ENCODE assay signal across 11 cellular contexts in the genomic region with DNA sequence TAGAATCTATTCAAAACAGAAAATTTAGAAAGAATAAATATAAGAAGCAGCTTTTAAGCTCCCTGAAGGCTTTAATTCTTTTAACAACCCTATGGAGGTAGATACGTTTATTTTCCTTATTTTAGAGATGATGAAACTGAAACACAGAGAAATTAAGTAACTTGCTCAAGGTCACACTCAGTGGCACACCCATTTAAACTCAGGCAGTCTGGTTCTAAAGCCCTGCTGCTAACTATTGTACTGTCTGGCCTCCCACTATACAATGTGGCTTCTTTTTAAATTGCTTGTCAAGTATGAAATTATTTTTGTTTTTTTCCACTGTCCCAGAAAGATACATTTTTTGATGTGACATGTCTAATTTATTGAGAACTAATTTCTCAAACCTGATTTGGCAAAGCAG. TPM values are rescaled to one million over a fixed set of nuclear protein-coding genes. Genes with fewer than 3 reads are reported as not detected.
DNase-seq lines count a peak whose midpoint lies in the region; ATAC-seq and TF ChIP-seq lines count a peak whose summit lies in the region.
"Had no signal": no experiment of that assay in that cellular context is flagged by ENCODE, and none has a peak within 500 bp of the region (broad histone marks: within the 10 kb centered on the region; RNA-seq: fewer than 3 reads in every experiment).

No MANE protein-coding gene starts in this region.

- H3K27me3 Mint-ChIP-seq in CD4-positive, alpha-beta T cell = no peaks in the 10 kb centered on the region
- peaks cover 12% of the 10 kb centered on the region for H3K27me3 Mint-ChIP-seq in brain
- no peaks in the 10 kb centered on the region for H3K27me3 Mint-ChIP-seq in nephron (ENCODE audit: low read depth)

- peaks cover 40% of the 10 kb centered on the region for H3K4me1 ChIP-seq in KMS-11 (ENCODE audit: low read depth, poor library complexity, severe bottlenecking)

- H3K36me3 ChIP-seq in KMS-11 (ENCODE audit: insufficient read depth) = no peaks in the 10 kb centered on the region; the same call in 1 of the 2 replicates
- H3K36me3 ChIP-seq: transverse colon had no signal

- peaks cover 70% of the 10 kb centered on the region for H3K79me2 ChIP-seq in KMS-11 (ENCODE audit: insufficient read depth, low read depth)

- ATAC-seq in CD4-positive, alpha-beta T cell (ENCODE audit: poor library complexity) = no peak
- ATAC-seq: activated CD4-positive, CD25-positive, alpha-beta regulatory T cell treated with anti-CD3 and anti-CD28 coated beads, Interleukin-2, amount 50 U/mL, for 24 hours had no signal

- POLR2A ChIA-PET in CD4-positive, alpha-beta T cell (lab: Charles Lee) = interaction anchor here (1.5 kb wide), 1 partner anchor 30 kb away, joined by 4 read pairs; no protein-coding TSS in a partner anchor

- H3K36me3 Mint-ChIP-seq in CD4-positive, alpha-beta T cell (ENCODE audit: low read depth) = peaks cover 59% of the 10 kb centered on the region
- H3K36me3 Mint-ChIP-seq in brain = peaks cover 39% of the 10 kb centered on the region
- H3K36me3 Mint-ChIP-seq in nephron (ENCODE audit: low read depth) = peaks cover 17% of the 10 kb centered on the region

- no peak for DNase-seq in CD4-positive, alpha-beta T cell
- DNase-seq in H4 (ENCODE audit: low spot score) = no peak
- no peak for DNase-seq in activated CD4-positive, CD25-positive, alpha-beta regulatory T cell treated with anti-CD3 and anti-CD28 coated beads, Interleukin-2, amount 50 U/mL, for 72 hours
- DNase-seq in stimulated activated CD8-positive, alpha-beta memory T cell treated with anti-CD3 and anti-CD28 coated beads, Interleukin-4, amount 100 ng/mL, for 48 hours = no peak
- DNase-seq in NCI-H524 (lab: John Stamatoyannopoulos, UW) = no peak
- DNase-seq: NCI-H1930, transverse colon had no signal

- peak overlapping the region; percentile 83 for H3K4me3 Mint-ChIP-seq in CD4-positive, alpha-beta T cell
- H3K4me3 Mint-ChIP-seq in brain (peak overlapping the region; percentile 90 to 97 (median 96)), nephron (peak overlapping the region; percentile 85 to 98 (median 93))

- TF ChIP-seq CTCF in CD4-positive, alpha-beta T cell (IDR thresholded peaks at IDR 0.05) = no peak
- TF ChIP-seq CTCF in KMS-11 (conservative IDR thresholded peaks at IDR 0.05; ENCODE audit: low read depth, low read length) (no peak), brain (conservative IDR thresholded peaks at IDR 0.05) (no peak), nephron (IDR thresholded peaks at IDR 0.05; ENCODE audit: unreplicated experiment in 3 of 3) (no peak)

- no peaks in the 10 kb centered on the region for H3K27me3 ChIP-seq in CD4-positive, alpha-beta T cell (ENCODE audit: control insufficient read depth, insufficient read depth, low read length)
- H3K27me3 ChIP-seq in KMS-11 (ENCODE audit: insufficient read depth, low read depth) = no peaks in the 10 kb centered on the region
- H3K27me3 ChIP-seq: transverse colon had no signal

- H3K4me2 ChIP-seq in KMS-11 = peak overlapping the region; percentile 88

- H3K9me3 Mint-ChIP-seq in CD4-positive, alpha-beta T cell = no peaks in the 10 kb centered on the region
- H3K9me3 Mint-ChIP-seq in brain (no peaks in the 10 kb centered on the region), nephron (no peaks in the 10 kb centered on the region)

- no peak overlapping the region for H2AFZ ChIP-seq in KMS-11 (ENCODE audit: low read depth)

- H3K9me3 ChIP-seq in CD4-positive, alpha-beta T cell (ENCODE audit: control insufficient read depth, low read length) = no peaks in the 10 kb centered on the region
- H3K9me3 ChIP-seq: transverse colon had no signal

- peak overlapping the region; percentile 96 for H3K27ac Mint-ChIP-seq in CD4-positive, alpha-beta T cell
- H3K27ac Mint-ChIP-seq in brain (peak overlapping the region in 4 of 5 experiments; percentile 47 to 99 (median 98)), nephron (peak overlapping the region; percentile 98 to 99 (median 98))

- peaks cover 42% of the 10 kb centered on the region for H4K20me1 ChIP-seq in KMS-11 (ENCODE audit: insufficient read depth)

- no peak overlapping the region for H3K9ac ChIP-seq in KMS-11

- H3K4me3 ChIP-seq in KMS-11 (IDR thresholded peaks at IDR 0.05; ENCODE audit: insufficient read depth, low read depth, low read length) = no peak overlapping the region

- CTCF ChIA-PET in CD4-positive, alpha-beta T cell (lab: Charles Lee) = interaction anchor here (1.2 to 2.8 kb wide), 2 partner anchors 14 to 174 kb away, joined by 6 to 23 read pairs; partner anchors contain the start of gene FAM50B

- intact Hi-C loops in CD4-positive, alpha-beta T cell (cut with DNase I, micrococcal nuclease) = loop anchor here (5.0 to 10.0 kb wide), 9 partner anchors 34 to 1256 kb away; partner anchors contain the start of genes BPHL (in 1 of the 2), CDYL (in 1 of the 2), ECI2 (in 1 of the 2) and RIPK1 (in 1 of the 2)

- H3K27ac ChIP-seq in CD4-positive, alpha-beta T cell (ENCODE audit: low read depth, low read length) = peak overlapping the region; percentile 58
- peak overlapping the region; percentile 94; the same call in 1 of the 2 replicates for H3K27ac ChIP-seq in KMS-11

- peaks cover 78% of the 10 kb centered on the region for H3K4me1 Mint-ChIP-seq in CD4-positive, alpha-beta T cell (ENCODE audit: low read depth)
- H3K4me1 Mint-ChIP-seq in brain (peaks cover 72% of the 10 kb centered on the region), nephron (peaks cover 33% of the 10 kb centered on the region)

RNA-seq across cellular contexts. Expression of gene FAM217A, which starts 55.7 kb away (rescaled TPM):
- total RNA-seq in CD4-positive, alpha-beta T cell = not detected
- polyA plus RNA-seq in brain (ENCODE audit: insufficient read depth, low read depth, low replicate concordance) = not detected
- not detected in 2 replicates for total RNA-seq in H4 (2014; rRNA removed; shearing (Covaris generic))
- total RNA-seq: transverse colon had no signal
